ENCODE assay signal across 8 cellular contexts in genomic region chr5:90529234-90529938, GRCh38. TPM values are rescaled to one million over a fixed set of nuclear protein-coding genes. Genes with fewer than 3 reads are reported as not detected.
A peak's percentile ranks its signal among the peaks of the same experiment; 100 is the strongest.
DNase-seq lines count a peak whose midpoint lies in the region; ATAC-seq and TF ChIP-seq lines count a peak whose summit lies in the region.

TSS of gene LYSMD3 (minus strand) at chr5:90529584. CDS start at chr5:90525289, 4,295 bp downstream.

- no peaks in the 10 kb centered on the region for H3K9me3 ChIP-seq in heart left ventricle
- no peaks in the 10 kb centered on the region for H3K9me3 ChIP-seq in upper lobe of left lung

- peak within 1 kb of the TSS; percentile 73 for H3K4me3 ChIP-seq in GM12865 (ENCODE audit: low read depth, low read length)
- H3K4me3 ChIP-seq in heart left ventricle, result peak within 1 kb of the TSS; percentile 79 to 99 (median 94)
- H3K4me3 ChIP-seq in upper lobe of left lung, result peak within 1 kb of the TSS; percentile 78 to 92 (median 87)

- H3K27ac ChIP-seq in adipose tissue (ENCODE audit: low read depth, low read length), result peak within 1 kb of the TSS; percentile 49
- H3K27ac ChIP-seq in heart left ventricle, result peak within 1 kb of the TSS; percentile 84 to 98 (median 96)
- peak within 1 kb of the TSS; percentile 89 to 98 (median 96) for H3K27ac ChIP-seq in upper lobe of left lung

- ATAC-seq in HG02759 (IDR thresholded peaks at IDR 0.05; ENCODE audit: unreplicated experiment) (peak; percentile 91), heart left ventricle (peak; percentile 99 to 100 (median 100)), upper lobe of left lung (ENCODE audit: low FRiP score in 2 of 2) (peak; percentile 100)

- WGBS in adipose tissue, 3 donors, result 1% methylated on average over 55 to 63 of the region's 63 CpGs
- 0% methylated on average over 33 to 63 of the region's 63 CpGs for WGBS in heart left ventricle, 4 donors
- 0 to 1% methylated on average over 23 to 51 of the region's 63 CpGs for WGBS in upper lobe of left lung, 2 donors

- intact Hi-C loops in heart left ventricle (cut with DNase I), result loop anchor here (1.0 to 10.0 kb wide), 9 partner anchors 52 to 121 kb away; partner anchors contain the start of genes MBLAC2 (in 6 of the 10), POLR3G (in 6 of the 10) and CETN3 (in 2 of the 10)
- intact Hi-C loops in posterior cingulate gyrus (cut with DNase I), result loop anchor here (1.0 kb wide), 2 partner anchors 55 to 119 kb away; partner anchors contain the start of genes MBLAC2 and POLR3G

- TF ChIP-seq CTCF in GM12865 (IDR thresholded peaks at IDR 0.05; ENCODE audit: insufficient read depth, low read depth, low read length, missing control alignments), result no peak
- no peak for TF ChIP-seq CTCF in heart left ventricle (IDR thresholded peaks at IDR 0.05)
- TF ChIP-seq CTCF in upper lobe of left lung (IDR thresholded peaks at IDR 0.05), result peak in 2 of 6 experiments; percentile 14 to 22

- H3K4me1 ChIP-seq in heart left ventricle (peaks cover 0 to 34% (median 27%) of the 10 kb centered on the region in 12 donors), upper lobe of left lung (peaks cover 15 to 31% (median 22%) of the 10 kb centered on the region in 4 donors)

- TF ChIP-seq POLR2A in heart left ventricle (IDR thresholded peaks at IDR 0.05) (peak in 1 of 2 donors; percentile 85), upper lobe of left lung (IDR thresholded peaks at IDR 0.05) (peak in 3 of 4 donors; percentile 87 to 97 (median 90))

- peaks cover 0 to 15% (median 9%) of the 10 kb centered on the region in 9 donors for H3K36me3 ChIP-seq in heart left ventricle
- peaks cover 0 to 14% (median 2%) of the 10 kb centered on the region in 4 donors for H3K36me3 ChIP-seq in upper lobe of left lung

- peak in 1 of 4 donors; percentile 90 for TF ChIP-seq EP300 in upper lobe of left lung (IDR thresholded peaks at IDR 0.05)

- DNase-seq in GM12865 (ENCODE audit: low read depth), result peak; percentile 99
- DNase-seq in NCI-H1417 (lab: John Stamatoyannopoulos, UW), result peak; percentile 90 to 95 (median 95)
- peak; percentile 96 for DNase-seq in T follicular helper cell (ENCODE audit: low read depth)
- DNase-seq in heart left ventricle, result peak; percentile 98 to 99 (median 98)
- DNase-seq in posterior cingulate gyrus, result peak; percentile 90 to 99 (median 96)
- DNase-seq in upper lobe of left lung, result peak; percentile 98

- H3K27me3 ChIP-seq in heart left ventricle (peaks cover 0 to 11% (median 0%) of the 10 kb centered on the region in 9 donors), upper lobe of left lung (no peaks in the 10 kb centered on the region)

RNA-seq across cellular contexts. Expression of gene LYSMD3, which starts in this region (rescaled TPM):
- polyA plus RNA-seq in adipose tissue (1 to 10 TPM; 3.5 to 9.2 (median 5.4) TPM), heart left ventricle (10 to 100 TPM in 1 of 2 donors, 1 to 10 TPM in 1; 5.4 to 20.4 TPM)
- total RNA-seq in heart left ventricle (10 to 100 TPM; 13.1 to 23.3 (median 18.4) TPM), upper lobe of left lung (10 to 100 TPM in 4 of 6 donors, 1 to 10 TPM in 2; 4.2 to 37.5 (median 18.9) TPM)

Comparison
In these comparisons a context has a peak if more than half of its experiments do, and no peak if none do; other contexts are left out.
1. Peak in every context shown above with its lines: DNase-seq, ATAC-seq, H3K4me3 ChIP-seq and H3K27ac ChIP-seq.